ENCODE assay signal across 32 cellular contexts in genomic region chr2:56739421-56739820, GRCh38.
"Had no signal": no experiment of that assay in that cellular context is flagged by ENCODE, and none has a peak within 500 bp of the region (broad histone marks: within the 10 kb centered on the region; RNA-seq: fewer than 3 reads in every experiment).

No MANE protein-coding gene starts in this region.

- H3K36me3 Mint-ChIP-seq: activated naive CD8-positive, alpha-beta T cell; immature natural killer cell; stimulated activated memory B cell treated with anti-CD40 and anti-IgM and Interleukin-4, amounts not matched to agents 10 μg/mL and 1 μg/mL and 100 μg/mL, for 72 hours; type B pancreatic cell had no signal

- H3K4me1 Mint-ChIP-seq: immature natural killer cell; naive thymus-derived CD4-positive, alpha-beta T cell; stimulated activated memory B cell treated with anti-CD40 and anti-IgM and Interleukin-4, amounts not matched to agents 10 μg/mL and 1 μg/mL and 100 μg/mL, for 72 hours; stimulated activated naive CD8-positive, alpha-beta T cell treated with anti-CD3 and anti-CD28 coated beads, Interleukin-15, amount 100 ng/mL, for 72 hours had no signal

- DNase-seq: activated CD4-positive, alpha-beta T cell treated with anti-CD3 and anti-CD28 coated beads for 4 hours; activated CD4-positive, alpha-beta T cell treated with anti-CD3 and anti-CD28 coated beads, Interleukin-2, amount 50 U/mL, for 4 hours; activated CD4-positive, CD25-positive, alpha-beta regulatory T cell; activated naive CD4-positive, alpha-beta T cell treated with Interleukin-2 at 50 U/mL for 16 hours; activated T-cell treated with anti-CD3 and anti-CD28 coated beads for 4 hours; activated T-cell treated with anti-CD3 and anti-CD28 coated beads, Interleukin-2, amount 50 U/mL, for 72 hours; aorta; brain microvascular endothelial cell; cortex of kidney; effector memory CD8-positive, alpha-beta T cell; foreskin keratinocyte; heart left ventricle; hypothalamus; immature natural killer cell; kidney; left colon; midbrain; naive thymus-derived CD4-positive, alpha-beta T cell; pancreas; retina; sigmoid colon; small intestine; stimulated activated CD4-positive, alpha-beta T cell treated with anti-CD3 and anti-CD28 coated beads, Interleukin-1b, Interleukin-23, amount 100 ng/mL, for 48 hours; stimulated activated CD4-positive, alpha-beta T cell treated with anti-CD3 and anti-CD28 coated beads, Interleukin-4, amount 100 ng/mL, for 4 hours; stimulated activated CD8-positive, alpha-beta memory T cell treated with anti-CD3 and anti-CD28 coated beads, Interleukin-4, amount 100 ng/mL, for 48 hours; stimulated activated naive CD8-positive, alpha-beta T cell treated with anti-CD3 and anti-CD28 coated beads, Interleukin-15, amount 100 ng/mL, for 72 hours; substantia nigra; uterus had no signal

- H3K4me1 ChIP-seq: heart left ventricle, pancreas, prostate gland, sigmoid colon, uterus had no signal

- H3K27ac Mint-ChIP-seq: activated naive CD8-positive, alpha-beta T cell; activated T-cell treated with anti-CD3 and anti-CD28 coated beads, Interleukin-2, amount 50 U/mL, for 72 hours; effector memory CD8-positive, alpha-beta T cell; immature natural killer cell; naive thymus-derived CD4-positive, alpha-beta T cell; stimulated activated memory B cell treated with anti-CD40 and anti-IgM and Interleukin-4, amounts not matched to agents 10 μg/mL and 1 μg/mL and 100 μg/mL, for 72 hours; stimulated activated naive CD8-positive, alpha-beta T cell treated with anti-CD3 and anti-CD28 coated beads, Interleukin-15, amount 100 ng/mL, for 72 hours; type B pancreatic cell had no signal

- H3K27ac ChIP-seq: brain microvascular endothelial cell, foreskin keratinocyte, heart left ventricle, pancreas, prostate gland, sigmoid colon, uterus had no signal

- H3K4me3 Mint-ChIP-seq: activated naive CD8-positive, alpha-beta T cell; activated T-cell treated with anti-CD3 and anti-CD28 coated beads, Interleukin-2, amount 50 U/mL, for 72 hours; effector memory CD8-positive, alpha-beta T cell; immature natural killer cell; naive thymus-derived CD4-positive, alpha-beta T cell; stimulated activated memory B cell treated with anti-CD40 and anti-IgM and Interleukin-4, amounts not matched to agents 10 μg/mL and 1 μg/mL and 100 μg/mL, for 72 hours; stimulated activated naive CD8-positive, alpha-beta T cell treated with anti-CD3 and anti-CD28 coated beads, Interleukin-15, amount 100 ng/mL, for 72 hours; type B pancreatic cell had no signal

- ATAC-seq: activated T-cell treated with anti-CD3 and anti-CD28 coated beads, Interleukin-2, amount 50 U/mL, for 72 hours; effector memory CD8-positive, alpha-beta T cell; foreskin keratinocyte; heart left ventricle; left colon; naive thymus-derived CD4-positive, alpha-beta T cell; pancreas; stimulated activated memory B cell treated with anti-CD40 and anti-IgM and Interleukin-4, amounts not matched to agents 10 μg/mL and 1 μg/mL and 100 μg/mL, for 72 hours; stimulated activated naive CD8-positive, alpha-beta T cell treated with anti-CD3 and anti-CD28 coated beads, Interleukin-15, amount 100 ng/mL, for 72 hours had no signal

- H3K9me3 Mint-ChIP-seq: type B pancreatic cell had no signal

- H3K27me3 ChIP-seq: brain microvascular endothelial cell, foreskin keratinocyte, heart left ventricle, pancreas, sigmoid colon, uterus had no signal

- H3K4me3 ChIP-seq: heart left ventricle, pancreas, prostate gland, sigmoid colon, uterus had no signal

- H3K36me3 ChIP-seq: brain microvascular endothelial cell, heart left ventricle, pancreas, prostate gland, sigmoid colon, uterus had no signal

- H3K27me3 Mint-ChIP-seq: activated naive CD8-positive, alpha-beta T cell; effector memory CD8-positive, alpha-beta T cell; naive thymus-derived CD4-positive, alpha-beta T cell; stimulated activated memory B cell treated with anti-CD40 and anti-IgM and Interleukin-4, amounts not matched to agents 10 μg/mL and 1 μg/mL and 100 μg/mL, for 72 hours; stimulated activated naive CD8-positive, alpha-beta T cell treated with anti-CD3 and anti-CD28 coated beads, Interleukin-15, amount 100 ng/mL, for 72 hours had no signal

- H3K9me3 ChIP-seq: pancreas, prostate gland had no signal
